ENCODE assay signal across 8 cellular contexts in the genomic region with DNA sequence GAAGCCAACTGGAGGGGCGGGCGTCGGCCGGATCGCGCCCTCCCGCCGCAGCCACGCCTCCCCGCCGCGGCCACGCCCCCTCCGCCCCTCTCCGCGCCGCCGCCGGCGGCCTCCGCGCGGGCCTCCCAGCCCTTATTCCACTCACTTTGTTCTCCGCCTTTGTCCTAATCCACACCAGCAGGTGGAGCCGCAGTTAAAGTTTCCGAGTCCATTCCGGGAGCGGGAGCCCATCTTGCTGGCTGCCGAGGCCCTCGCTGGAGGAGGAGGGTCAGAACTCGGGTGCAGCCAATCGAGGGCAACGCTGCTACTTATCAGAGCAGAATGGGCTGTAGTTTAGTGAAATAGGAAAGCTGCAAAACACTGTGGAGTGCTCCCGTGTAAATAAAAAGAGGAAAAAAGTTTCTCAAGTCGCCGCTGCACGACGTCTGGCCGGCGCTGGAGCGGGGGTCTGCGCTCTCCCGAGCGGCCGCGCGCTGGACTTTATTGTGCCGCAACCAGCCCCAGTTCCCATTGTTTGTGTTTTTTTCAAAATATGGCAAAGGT. TPM values are rescaled to one million over a fixed set of nuclear protein-coding genes. Genes with fewer than 3 reads are reported as not detected.
DNase-seq lines count a peak whose midpoint lies in the region; ATAC-seq and TF ChIP-seq lines count a peak whose summit lies in the region.

TSS of gene ASF1A (plus strand) at position 271 of the 543 bp plus-strand sequence. CDS start at position 533, 262 bp downstream.

- DNase-seq in NCI-H1092 (lab: John Stamatoyannopoulos, UW) (peak; percentile 95), globus pallidus (ENCODE audit: low spot score) (peak; percentile 98), occipital lobe (lab: John Stamatoyannopoulos, UW) (peak; percentile 98), thoracic aorta (ENCODE audit: low spot score) (peak; percentile 91)

- H3K27ac ChIP-seq in thoracic aorta: peak within 1 kb of the TSS; percentile 90 to 96

- H3K36me3 Mint-ChIP-seq in activated naive CD4-positive, alpha-beta T cell treated with anti-CD3 and anti-CD28 coated beads, Interleukin-2, amount 50 U/mL, for 24 hours: peaks cover 11% of the 10 kb centered on the region

- peaks cover 13 to 35% of the 10 kb centered on the region in 2 donors for H3K4me1 ChIP-seq in thoracic aorta (ENCODE audit: control insufficient read depth in 1 of 2, low read depth in 2 of 2)

- no peaks in the 10 kb centered on the region for H3K9me3 ChIP-seq in thoracic aorta

- H3K27ac Mint-ChIP-seq in activated naive CD4-positive, alpha-beta T cell treated with anti-CD3 and anti-CD28 coated beads, Interleukin-2, amount 50 U/mL, for 24 hours: peak within 1 kb of the TSS; percentile 100

- TF ChIP-seq POLR2A in GM10847 (IDR thresholded peaks at IDR 0.05; ENCODE audit: extremely low read depth, insufficient read length): peak; percentile 23

- H3K4me1 Mint-ChIP-seq in activated naive CD4-positive, alpha-beta T cell treated with anti-CD3 and anti-CD28 coated beads, Interleukin-2, amount 50 U/mL, for 24 hours: peaks cover 65% of the 10 kb centered on the region

- peak within 1 kb of the TSS; percentile 99 for H3K4me3 Mint-ChIP-seq in activated naive CD4-positive, alpha-beta T cell treated with anti-CD3 and anti-CD28 coated beads, Interleukin-2, amount 50 U/mL, for 24 hours

- no peaks in the 10 kb centered on the region for H3K36me3 ChIP-seq in thoracic aorta

- TF ChIP-seq CTCF in thoracic aorta (IDR thresholded peaks at IDR 0.05): peak; percentile 39

- peak; percentile 71 for ATAC-seq in HG02610 (IDR thresholded peaks at IDR 0.05; ENCODE audit: unreplicated experiment)
- peak; percentile 94 for ATAC-seq in SK-N-SH treated with all-trans-retinoic acid at 6 μM for 48 hours
- peak; percentile 91 for ATAC-seq in thoracic aorta (ENCODE audit: insufficient number of reproducible peaks, low FRiP score, low read depth)

- H3K27me3 Mint-ChIP-seq in activated naive CD4-positive, alpha-beta T cell treated with anti-CD3 and anti-CD28 coated beads, Interleukin-2, amount 50 U/mL, for 24 hours: no peaks in the 10 kb centered on the region

- H3K27me3 ChIP-seq in thoracic aorta (replicated peaks; ENCODE audit: insufficient read depth): no peaks in the 10 kb centered on the region

- peak within 1 kb of the TSS; percentile 98 for H3K4me3 ChIP-seq in thoracic aorta

- H3K9me3 Mint-ChIP-seq in activated naive CD4-positive, alpha-beta T cell treated with anti-CD3 and anti-CD28 coated beads, Interleukin-2, amount 50 U/mL, for 24 hours: no peaks in the 10 kb centered on the region

TF ChIP-seq in SK-N-SH treated with all-trans-retinoic acid at 6 μM for 48 hours, 23 proteins besides CTCF, POLR2A, EP300 and RAD21:
- no peak for TF ChIP-seq CSDC2 (CRISPR knock-in tag; IDR thresholded peaks at IDR 0.05)
- TF ChIP-seq, protein P1, sequence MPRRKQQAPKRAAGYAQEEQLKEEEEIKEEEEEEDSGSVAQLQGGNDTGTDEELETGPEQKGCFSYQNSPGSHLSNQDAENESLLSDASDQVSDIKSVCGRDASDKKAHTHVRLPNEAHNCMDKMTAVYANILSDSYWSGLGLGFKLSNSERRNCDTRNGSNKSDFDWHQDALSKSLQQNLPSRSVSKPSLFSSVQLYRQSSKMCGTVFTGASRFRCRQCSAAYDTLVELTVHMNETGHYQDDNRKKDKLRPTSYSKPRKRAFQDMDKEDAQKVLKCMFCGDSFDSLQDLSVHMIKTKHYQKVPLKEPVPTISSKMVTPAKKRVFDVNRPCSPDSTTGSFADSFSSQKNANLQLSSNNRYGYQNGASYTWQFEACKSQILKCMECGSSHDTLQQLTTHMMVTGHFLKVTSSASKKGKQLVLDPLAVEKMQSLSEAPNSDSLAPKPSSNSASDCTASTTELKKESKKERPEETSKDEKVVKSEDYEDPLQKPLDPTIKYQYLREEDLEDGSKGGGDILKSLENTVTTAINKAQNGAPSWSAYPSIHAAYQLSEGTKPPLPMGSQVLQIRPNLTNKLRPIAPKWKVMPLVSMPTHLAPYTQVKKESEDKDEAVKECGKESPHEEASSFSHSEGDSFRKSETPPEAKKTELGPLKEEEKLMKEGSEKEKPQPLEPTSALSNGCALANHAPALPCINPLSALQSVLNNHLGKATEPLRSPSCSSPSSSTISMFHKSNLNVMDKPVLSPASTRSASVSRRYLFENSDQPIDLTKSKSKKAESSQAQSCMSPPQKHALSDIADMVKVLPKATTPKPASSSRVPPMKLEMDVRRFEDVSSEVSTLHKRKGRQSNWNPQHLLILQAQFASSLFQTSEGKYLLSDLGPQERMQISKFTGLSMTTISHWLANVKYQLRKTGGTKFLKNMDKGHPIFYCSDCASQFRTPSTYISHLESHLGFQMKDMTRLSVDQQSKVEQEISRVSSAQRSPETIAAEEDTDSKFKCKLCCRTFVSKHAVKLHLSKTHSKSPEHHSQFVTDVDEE (CRISPR knock-in tag; IDR thresholded peaks at IDR 0.05): peak; percentile 79

RNA-seq across cellular contexts. Expression of gene ASF1A, which starts in this region (rescaled TPM):
- total RNA-seq in occipital lobe (42.7 TPM), thoracic aorta (10 to 100 TPM in 1 of 2 donors, 1 to 10 TPM in 1; 7.7 to 11.1 TPM)

Comparison
In these comparisons a context has a peak if more than half of its experiments do, and no peak if none do; other contexts are left out.
1. Peak in every context shown above with its lines: DNase-seq, ATAC-seq, H3K4me3 ChIP-seq and H3K27ac ChIP-seq.